Comparison of ENCODE assay signal across 15 cellular contexts in genomic region chr6:35072051-35072697, GRCh38.
"Had no signal": no experiment of that assay in that cellular context is flagged by ENCODE, and none has a peak within 500 bp of the region (broad histone marks: within the 10 kb centered on the region; RNA-seq: fewer than 3 reads in every experiment).

No MANE protein-coding gene starts in this region.

- H3K27ac ChIP-seq: body of pancreas, coronary artery, vagina had no signal

- H3K27me3 ChIP-seq: body of pancreas, heart left ventricle, tibial nerve, vagina had no signal

- FAIRE-seq: islet of Langerhans had no signal

- ATAC-seq: natural killer cell had no signal

- DNase-seq: activated CD4-positive, alpha-beta T cell treated with anti-CD3 and anti-CD28 coated beads, Interleukin-2, amount 50 U/mL, for 1 hour; activated CD8-positive, alpha-beta memory T cell treated with anti-CD3 and anti-CD28 coated beads for 24 hours; activated gamma-delta T cell treated with Interleukin-2 at 50 U/mL for 16 hours; activated naive CD8-positive, alpha-beta T cell treated with anti-CD3 and anti-CD28 coated beads for 36 hours; effector CD4-positive, alpha-beta T cell; foreskin melanocyte; natural killer cell; stimulated activated CD4-positive, alpha-beta T cell treated with anti-CD3 and anti-CD28 coated beads, Interleukin-12 subunit alpha, Interleukin-12 subunit beta, amount 100 ng/mL, for 4 hours; stimulated activated CD4-positive, alpha-beta T cell treated with anti-CD3 and anti-CD28 coated beads, Interleukin-2, amount 100 ng/mL, for 24 hours had no signal

- H3K4me3 ChIP-seq: body of pancreas, coronary artery, heart left ventricle, tibial nerve, vagina had no signal

- H3K4me1 ChIP-seq: body of pancreas had no signal

- H3K9me3 ChIP-seq: body of pancreas, heart left ventricle, tibial nerve, vagina had no signal
